8 cellular contexts compared by ENCODE assay signal in genomic region chr2:196233033-196233807, GRCh38.
DNase-seq lines count a peak whose midpoint lies in the region; ATAC-seq and TF ChIP-seq lines count a peak whose summit lies in the region.

No MANE protein-coding gene starts in this region.

- peak; percentile 32; the same call in 1 of the 2 replicates for TF ChIP-seq RAD21 in HCT116 (IDR thresholded peaks at IDR 0.05; ENCODE audit: low read depth)

- H3K4me1 ChIP-seq in HCT116 (ENCODE audit: control insufficient read depth in 1 of 2, insufficient read depth in 2 of 2, low read length in 2 of 2) = peaks cover 26 to 34% of the 10 kb centered on the region in 2 experiments

- H3K27ac Mint-ChIP-seq in natural killer cell = peak overlapping the region; percentile 84 to 97

- no peaks in the 10 kb centered on the region for H3K27me3 Mint-ChIP-seq in natural killer cell (ENCODE audit: low read depth in 2 of 2)

- BruUV-seq in HCT116 (replicated peaks; lab: Mats Ljungman, UMichigan) = no TSS peak

- TF ChIP-seq POLR2A in HCT116 (IDR thresholded peaks at IDR 0.05; ENCODE audit: borderline replicate concordance, extremely low read depth, insufficient read depth, insufficient read length) = no peak

- H2AFZ ChIP-seq in HCT116 (ENCODE audit: low read depth, low read length, poor library complexity, severe bottlenecking) = peak overlapping the region; percentile 49

- H3K36me3 Mint-ChIP-seq in natural killer cell = no peaks in the 10 kb centered on the region

- H3K27me3 ChIP-seq in HCT116 (ENCODE audit: insufficient read depth, low read length) = no peaks in the 10 kb centered on the region

- H3K79me2 ChIP-seq in HCT116 (ENCODE audit: insufficient read depth, low read length) = no peaks in the 10 kb centered on the region

- CTCF ChIA-PET in HCT116 (lab: Charles Lee) = interaction anchor here (0.7 to 1.6 kb wide), 3 partner anchors 11 to 104 kb away, joined by 3 to 5 read pairs (median 4); no protein-coding TSS in a partner anchor

- ATAC-seq in HCT116 = peak; percentile 82
- no peak for ATAC-seq in natural killer cell

- no peaks in the 10 kb centered on the region for H3K9me3 Mint-ChIP-seq in natural killer cell

- DNase-seq in EH (ENCODE audit: low read depth) (peak; percentile 92), HCT116 (ENCODE audit: low read depth, low spot score) (peak; percentile 88), NCI-H510A (lab: John Stamatoyannopoulos, UW) (peak; percentile 65), coronary artery (ENCODE audit: low spot score) (no peak), natural killer cell (no peak), hippocampal formation (lab: John Stamatoyannopoulos, UW) (no peak), NCI-H2227 (lab: John Stamatoyannopoulos, UW; ENCODE audit: unreplicated experiment) (no peak), OCI-M1 (lab: John Stamatoyannopoulos, UW) (no peak)

- H3K9me2 ChIP-seq in HCT116 (ENCODE audit: insufficient read depth) = no peaks in the 10 kb centered on the region

- TF ChIP-seq CTCF in HCT116 (IDR thresholded peaks at IDR 0.05 in 2 of 3, conservative IDR thresholded peaks at IDR 0.05 in 1 of 3; ENCODE audit: borderline replicate concordance in 1 of 3, insufficient read depth in 1 of 3, low read depth in 2 of 3, low read length in 2 of 3) (no peak), coronary artery (IDR thresholded peaks at IDR 0.05) (no peak), natural killer cell (IDR thresholded peaks at IDR 0.05) (no peak)

- peaks cover 38 to 43% of the 10 kb centered on the region in 2 donors for H3K4me1 Mint-ChIP-seq in natural killer cell

- peak overlapping the region in 1 of 2 experiments; percentile 31; a peak in 2 of 4 replicates for H3K4me3 ChIP-seq in HCT116 (replicated peaks in 1 of 2; ENCODE audit: low read depth in 1 of 2, low read length in 2 of 2)
- peak overlapping the region; percentile 18 for H3K4me3 ChIP-seq in coronary artery

- RAD21 ChIA-PET in HCT116 (lab: Charles Lee; ENCODE audit: low non-redundant PET in 1 of 2, low total read pairs in 2 of 2, uncharacterized antibody in 2 of 2, unreplicated experiment in 2 of 2) = no interaction called here

- H3K9me3 ChIP-seq in HCT116 (ENCODE audit: control insufficient read depth in 1 of 2, insufficient read depth in 1 of 2, low read depth in 1 of 2, low read length in 2 of 2) = no peaks in the 10 kb centered on the region

- peak overlapping the region; percentile 68 for H3K4me2 ChIP-seq in HCT116 (ENCODE audit: low read length)

- H3K27ac ChIP-seq in HCT116 (ENCODE audit: low read depth, low read length) (peak overlapping the region; percentile 55), coronary artery (peak overlapping the region; percentile 50 to 55)

- H3K4me3 Mint-ChIP-seq in natural killer cell = no peak overlapping the region

- POLR2A ChIA-PET in HCT116 (lab: Charles Lee) = interaction anchor here (1.1 kb wide), 1 partner anchor 55 kb away, joined by 3 read pairs; no protein-coding TSS in a partner anchor

- peak overlapping the region; percentile 24 for H3K9ac ChIP-seq in HCT116 (ENCODE audit: low read length)

- H3K36me3 ChIP-seq in HCT116 (ENCODE audit: control insufficient read depth in 1 of 2, insufficient read depth in 2 of 2, low read length in 2 of 2) = no peaks in the 10 kb centered on the region

- intact Hi-C loops in HCT116 (cut with micrococcal nuclease) (loop anchor here (2.0 kb wide), 1 partner anchor 62 kb away; the partner anchor contains the start of gene STK17B), natural killer cell (cut with micrococcal nuclease) (no loop called here)

- no peaks in the 10 kb centered on the region for H4K20me1 ChIP-seq in HCT116 (ENCODE audit: insufficient read depth)

TF ChIP-seq in HCT116, 20 proteins besides CTCF, POLR2A, EP300 and RAD21:
- TF ChIP-seq SRF (IDR thresholded peaks at IDR 0.05; ENCODE audit: low read depth) = no peak
- peak; percentile 95 for TF ChIP-seq FOSL1 (IDR thresholded peaks at IDR 0.05; ENCODE audit: low read depth)
- no peak for TF ChIP-seq ZBTB33 (IDR thresholded peaks at IDR 0.05; ENCODE audit: extremely low read depth, insufficient replicate concordance, low read length)
- TF ChIP-seq EZH2 (IDR thresholded peaks at IDR 0.05) = no peak
- TF ChIP-seq CEBPB (IDR thresholded peaks at IDR 0.05; ENCODE audit: low read depth) = peak; percentile 87
- TF ChIP-seq ATF3 (IDR thresholded peaks at IDR 0.05) = no peak; the same call in 1 of the 2 replicates
- peak; percentile 99 for TF ChIP-seq CBX3 (IDR thresholded peaks at IDR 0.05; ENCODE audit: low read depth)
- TF ChIP-seq MAX (IDR thresholded peaks at IDR 0.05) = peak; percentile 82
- no peak for TF ChIP-seq EZH2phosphoT487 (IDR thresholded peaks at IDR 0.05; ENCODE audit: borderline replicate concordance)
- no peak for TF ChIP-seq REST (IDR thresholded peaks at IDR 0.05; ENCODE audit: low read depth)
- TF ChIP-seq ZFX (IDR thresholded peaks at IDR 0.05) = no peak
- TF ChIP-seq EGR1 (IDR thresholded peaks at IDR 0.05; ENCODE audit: low read depth) = 0 out of 2 replicates have a peak, but pooled peaks have one; percentile 43
- TF ChIP-seq TCF7L2 (IDR thresholded peaks at IDR 0.05; ENCODE audit: borderline replicate concordance, extremely low read depth, insufficient read depth, insufficient read length) = no peak
- no peak for TF ChIP-seq ZNF274 (IDR thresholded peaks at IDR 0.05; ENCODE audit: low read depth, low read length)
- peak; percentile 98 for TF ChIP-seq JUND (IDR thresholded peaks at IDR 0.05)
- peak; percentile 93 for TF ChIP-seq SIN3A (IDR thresholded peaks at IDR 0.05; ENCODE audit: low read depth)
- TF ChIP-seq SP1 (IDR thresholded peaks at IDR 0.05; ENCODE audit: low read depth) = peak; percentile 98
- peak; percentile 39; the same call in 1 of the 2 replicates for TF ChIP-seq POLR2AphosphoS5 (IDR thresholded peaks at IDR 0.05; ENCODE audit: low read depth, low read length)
- peak; percentile 42; the same call in 1 of the 2 replicates for TF ChIP-seq ELF1 (IDR thresholded peaks at IDR 0.05; ENCODE audit: borderline replicate concordance, low read depth)
- no peak for TF ChIP-seq YY1 (IDR thresholded peaks at IDR 0.05; ENCODE audit: extremely low read depth, insufficient replicate concordance, low read depth, low read length)

Comparison
In these comparisons a context has a peak if more than half of its experiments do, and no peak if none do; other contexts are left out.
1. DNase-seq: peak in EH (single experiment), HCT116 (single experiment) and NCI-H510A (single experiment); none in coronary artery (single experiment), natural killer cell (single experiment), hippocampal formation (0 of 2), NCI-H2227 (single experiment) and OCI-M1 (single experiment).